Comparison of ENCODE assay signal across 10 cellular contexts in genomic region chr10:101233443-101233842, GRCh38. TPM values are rescaled to one million over a fixed set of nuclear protein-coding genes. Genes with fewer than 3 reads are reported as not detected.
"Had no signal": no experiment of that assay in that cellular context is flagged by ENCODE, and none has a peak within 500 bp of the region (broad histone marks: within the 10 kb centered on the region; RNA-seq: fewer than 3 reads in every experiment).

No MANE protein-coding gene starts in this region.

- H3K9ac ChIP-seq: GM23248, KMS-11 had no signal

- FAIRE-seq: HTR-8/SVneo had no signal

- H3K27ac ChIP-seq: GM23248, KMS-11 had no signal

- H3K4me2 ChIP-seq: KMS-11 had no signal

- ATAC-seq: HCT116 had no signal

- H3K4me3 ChIP-seq: GM23248, HAP-1 had no signal

- H3K9me3 ChIP-seq: HAP-1 had no signal

- H2AFZ ChIP-seq: GM23248 had no signal

- DNase-seq: GM23248, H7, IMR-90, KBM-7 had no signal

- H3K36me3 ChIP-seq: HAP-1 had no signal

RNA-seq across cellular contexts. Expression of gene LBX1, which starts 4.2 kb away (rescaled TPM):
- total RNA-seq: GM23248, H4, H7, HT-29, IMR-90 had no signal
- polyA plus RNA-seq: GM23248, IMR-90 had no signal
